8 cellular contexts compared by ENCODE assay signal in the genomic region with DNA sequence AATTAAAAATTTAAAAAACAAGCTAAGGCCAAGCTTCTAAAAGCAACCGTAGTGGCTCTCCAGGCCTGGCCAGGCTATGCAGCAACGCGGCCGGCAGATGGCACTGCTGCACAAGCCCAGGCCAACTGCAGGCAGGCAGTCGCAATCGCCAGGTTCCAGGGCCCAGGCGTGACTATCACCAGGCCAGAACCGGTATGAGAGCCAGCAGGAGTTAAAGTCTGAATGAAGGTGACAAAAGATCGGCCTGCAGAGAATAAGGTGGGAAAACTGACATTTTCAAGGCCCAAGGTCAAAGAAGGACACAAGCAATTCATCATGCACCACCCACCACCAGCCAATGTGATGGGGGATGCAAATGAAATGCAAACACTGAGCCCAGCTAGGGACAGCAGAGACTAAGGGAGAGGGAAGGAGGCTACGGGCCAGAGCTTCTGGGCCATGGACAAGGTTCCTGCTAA. TPM values are rescaled to one million over a fixed set of nuclear protein-coding genes. Genes with fewer than 3 reads are reported as not detected.
A peak's percentile ranks its signal among the peaks of the same experiment; 100 is the strongest.
DNase-seq lines count a peak whose midpoint lies in the region; ATAC-seq and TF ChIP-seq lines count a peak whose summit lies in the region.

No MANE protein-coding gene starts in this region.

- ATAC-seq in HG03571 (IDR thresholded peaks at IDR 0.05; ENCODE audit: unreplicated experiment): peak; percentile 62
- no peak for ATAC-seq in GM19328 (IDR thresholded peaks at IDR 0.05; ENCODE audit: unreplicated experiment)

- peak; percentile 98 for TF ChIP-seq CTCF in epithelial cell of proximal tubule (conservative IDR thresholded peaks at IDR 0.05; ENCODE audit: low read depth, low read length)

- H3K4me3 ChIP-seq in epithelial cell of proximal tubule (ENCODE audit: low read depth, low read length): no peak overlapping the region
- H3K4me3 ChIP-seq in muscle layer of colon (ENCODE audit: low read depth in 1 of 2, low read length in 2 of 2): no peak overlapping the region

- H3K36me3 ChIP-seq in muscle layer of colon (ENCODE audit: insufficient read depth, low read length): no peaks in the 10 kb centered on the region

- H3K9me3 ChIP-seq in muscle layer of colon (ENCODE audit: low read length): no peaks in the 10 kb centered on the region

- H3K27ac ChIP-seq in muscle layer of colon (ENCODE audit: low read depth, low read length): peak overlapping the region; percentile 47

- H3K4me1 ChIP-seq in muscle layer of colon (ENCODE audit: insufficient read depth, low read length): peaks cover 10% of the 10 kb centered on the region

- H3K9ac ChIP-seq in muscle layer of colon (ENCODE audit: low read length): no peak overlapping the region

- DNase-seq in GM04504 (ENCODE audit: low read depth) (peak; percentile 26), NOMO-1 treated with DMSO at 0.1 percent for 48 hours (lab: John Stamatoyannopoulos, UW; ENCODE audit: unreplicated experiment) (peak; percentile 47), activated T-cell treated with anti-CD3 and anti-CD28 coated beads for 1 hour (ENCODE audit: low read depth) (peak; percentile 60), epithelial cell of proximal tubule (ENCODE audit: low read depth) (no peak)
- DNase-seq in stimulated activated CD8-positive, alpha-beta memory T cell treated with anti-CD3 and anti-CD28 coated beads, Interleukin-4, amount 100 ng/mL, for 1 hour (ENCODE audit: low read depth in 2 of 2, low spot score in 1 of 2): peak; percentile 31 to 50

- no peaks in the 10 kb centered on the region for H3K27me3 ChIP-seq in muscle layer of colon (ENCODE audit: control insufficient read depth in 1 of 2, insufficient read depth in 2 of 2, low read length in 2 of 2)

RNA-seq across cellular contexts. Expression of gene ANO2, which starts 43.6 kb away (rescaled TPM):
- total RNA-seq in epithelial cell of proximal tubule: 1.2 and 1.7 TPM in 2 replicates
